Comparison of ENCODE assay signal across 29 cellular contexts in the genomic region with DNA sequence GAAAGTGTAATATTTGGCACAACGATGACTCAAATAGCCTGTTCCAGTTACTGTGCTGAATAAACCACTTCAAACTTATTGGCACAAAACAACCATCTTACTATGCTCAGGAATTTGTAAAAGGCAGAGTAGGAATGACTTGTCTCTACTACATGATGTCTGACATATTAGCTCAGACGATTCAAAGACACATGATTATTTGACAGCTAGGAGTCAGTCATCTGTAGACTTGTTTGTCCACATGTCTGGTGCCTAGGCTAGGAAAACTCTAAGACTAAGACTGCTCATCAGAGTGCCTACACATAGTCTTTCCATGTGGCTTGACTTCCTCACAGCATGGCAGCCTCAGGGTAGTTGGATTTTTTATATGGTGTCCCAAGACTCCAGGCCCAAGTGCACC.
"Had no signal": no experiment of that assay in that cellular context is flagged by ENCODE, and none has a peak within 500 bp of the region (broad histone marks: within the 10 kb centered on the region; RNA-seq: fewer than 3 reads in every experiment).

No MANE protein-coding gene starts in this region.

- H3K36me3 Mint-ChIP-seq: activated naive CD4-positive, alpha-beta T cell treated with anti-CD3 and anti-CD28 coated beads, Interleukin-2, amount 50 U/mL, for 24 hours; naive thymus-derived CD4-positive, alpha-beta T cell; stimulated activated memory B cell treated with anti-CD40 and anti-IgM and Interleukin-4, amounts not matched to agents 10 μg/mL and 1 μg/mL and 100 μg/mL, for 72 hours had no signal

- H3K4me3 Mint-ChIP-seq: activated CD4-positive, alpha-beta T cell treated with anti-CD3 and anti-CD28 coated beads, Interleukin-2, amount 10 ng/mL, durations not matched to agents 7 days and 5 days; activated naive CD4-positive, alpha-beta T cell treated with anti-CD3 and anti-CD28 coated beads, Interleukin-2, amount 50 U/mL, for 24 hours; effector memory CD8-positive, alpha-beta T cell; naive thymus-derived CD4-positive, alpha-beta T cell; neural crest cell; stimulated activated memory B cell treated with anti-CD40 and anti-IgM and Interleukin-4, amounts not matched to agents 10 μg/mL and 1 μg/mL and 100 μg/mL, for 72 hours had no signal

- H3K4me3 ChIP-seq: breast epithelium, colonic mucosa, dorsolateral prefrontal cortex, lower lobe of right lung, right lobe of liver, stomach, suprapubic skin, transverse colon had no signal

- H3K36me3 ChIP-seq: breast epithelium, colonic mucosa, lower lobe of right lung, right lobe of liver, stomach, suprapubic skin, transverse colon, WERI-Rb-1 had no signal

- H3K27me3 ChIP-seq: colonic mucosa, stomach, suprapubic skin, transverse colon had no signal

- H3K27ac ChIP-seq: breast epithelium, colonic mucosa, dorsolateral prefrontal cortex, lower lobe of right lung, right lobe of liver, stomach, suprapubic skin, transverse colon, WERI-Rb-1 had no signal

- FAIRE-seq: endothelial cell of umbilical vein, small intestine, TTC549, urothelium cell line had no signal

- DNase-seq: activated CD4-positive, alpha-beta T cell treated with anti-CD3 and anti-CD28 coated beads, Interleukin-2, amount 10 ng/mL, durations not matched to agents 7 days and 5 days; activated CD4-positive, CD25-positive, alpha-beta regulatory T cell treated with anti-CD3 and anti-CD28 coated beads, Interleukin-2, amount 50 U/mL, for 72 hours; activated gamma-delta T cell treated with Interleukin-2 at 50 U/mL for 16 hours; activated T-cell treated with anti-CD3 and anti-CD28 coated beads, Interleukin-2, amount 50 U/mL, for 1 hour; aorta; colonic mucosa; dorsolateral prefrontal cortex; effector memory CD8-positive, alpha-beta T cell; glutamatergic neuron; islet precursor cell; lower lobe of right lung; naive thymus-derived CD4-positive, alpha-beta T cell; occipital lobe; posterior cingulate gyrus; right lobe of liver; small intestine; stimulated activated CD4-positive, alpha-beta T cell treated with anti-CD3 and anti-CD28 coated beads, Interleukin-15, amount 100 ng/mL, for 24 hours; stomach; T-helper 1 cell; transverse colon; WERI-Rb-1 had no signal

- H3K9me3 Mint-ChIP-seq: activated CD4-positive, alpha-beta T cell treated with anti-CD3 and anti-CD28 coated beads, Interleukin-2, amount 10 ng/mL, durations not matched to agents 7 days and 5 days; activated naive CD4-positive, alpha-beta T cell treated with anti-CD3 and anti-CD28 coated beads, Interleukin-2, amount 50 U/mL, for 24 hours; effector memory CD8-positive, alpha-beta T cell; naive thymus-derived CD4-positive, alpha-beta T cell; stimulated activated memory B cell treated with anti-CD40 and anti-IgM and Interleukin-4, amounts not matched to agents 10 μg/mL and 1 μg/mL and 100 μg/mL, for 72 hours had no signal

- H3K27me3 Mint-ChIP-seq: activated CD4-positive, alpha-beta T cell treated with anti-CD3 and anti-CD28 coated beads, Interleukin-2, amount 10 ng/mL, durations not matched to agents 7 days and 5 days; activated naive CD4-positive, alpha-beta T cell treated with anti-CD3 and anti-CD28 coated beads, Interleukin-2, amount 50 U/mL, for 24 hours; effector memory CD8-positive, alpha-beta T cell; naive thymus-derived CD4-positive, alpha-beta T cell; stimulated activated memory B cell treated with anti-CD40 and anti-IgM and Interleukin-4, amounts not matched to agents 10 μg/mL and 1 μg/mL and 100 μg/mL, for 72 hours had no signal

- H3K4me1 Mint-ChIP-seq: activated CD4-positive, alpha-beta T cell treated with anti-CD3 and anti-CD28 coated beads, Interleukin-2, amount 10 ng/mL, durations not matched to agents 7 days and 5 days; activated naive CD4-positive, alpha-beta T cell treated with anti-CD3 and anti-CD28 coated beads, Interleukin-2, amount 50 U/mL, for 24 hours; naive thymus-derived CD4-positive, alpha-beta T cell; neural crest cell; stimulated activated memory B cell treated with anti-CD40 and anti-IgM and Interleukin-4, amounts not matched to agents 10 μg/mL and 1 μg/mL and 100 μg/mL, for 72 hours had no signal

- H3K4me1 ChIP-seq: breast epithelium, colonic mucosa, lower lobe of right lung, right lobe of liver, stomach, suprapubic skin, transverse colon had no signal

- H3K27ac Mint-ChIP-seq: activated CD4-positive, alpha-beta T cell treated with anti-CD3 and anti-CD28 coated beads, Interleukin-2, amount 10 ng/mL, durations not matched to agents 7 days and 5 days; activated naive CD4-positive, alpha-beta T cell treated with anti-CD3 and anti-CD28 coated beads, Interleukin-2, amount 50 U/mL, for 24 hours; effector memory CD8-positive, alpha-beta T cell; naive thymus-derived CD4-positive, alpha-beta T cell; stimulated activated memory B cell treated with anti-CD40 and anti-IgM and Interleukin-4, amounts not matched to agents 10 μg/mL and 1 μg/mL and 100 μg/mL, for 72 hours had no signal

- H3K9me3 ChIP-seq: breast epithelium, colonic mucosa, lower lobe of right lung, right lobe of liver, stomach, suprapubic skin, transverse colon had no signal
